Comparison of ENCODE assay signal across 9 cellular contexts in genomic region chr11:9362393-9362863, GRCh38. TPM values are rescaled to one million over a fixed set of nuclear protein-coding genes. Genes with fewer than 3 reads are reported as not detected.
DNase-seq lines count a peak whose midpoint lies in the region; ATAC-seq and TF ChIP-seq lines count a peak whose summit lies in the region.
"Had no signal": no experiment of that assay in that cellular context is flagged by ENCODE, and none has a peak within 500 bp of the region (broad histone marks: within the 10 kb centered on the region; RNA-seq: fewer than 3 reads in every experiment).

No MANE protein-coding gene starts in this region.

- peaks cover 0 to 1% of the 10 kb centered on the region in 2 donors for H3K36me3 Mint-ChIP-seq in activated T-cell treated with anti-CD3 and anti-CD28 coated beads, Interleukin-2, amount 50 U/mL, for 72 hours (ENCODE audit: insufficient read depth in 2 of 2)
- no peaks in the 10 kb centered on the region for H3K36me3 Mint-ChIP-seq in activated T-helper 2 cell treated with anti-CD3 and anti-CD28 coated beads, Interferon-gamma antibody, Interleukin-2, Interleukin-4, amounts not matched to agents 10 μg/mL and 5 μg/mL and 100 μg/mL, durations not matched to agents 14 hours and 24 hours and 36 hours (ENCODE audit: low read depth)

- 44 to 48% methylated on average over 2 of the region's 2 CpGs for WGBS in testis, 2 donors

- no peak for TF ChIP-seq CTCF in testis (IDR thresholded peaks at IDR 0.05)

- peak overlapping the region in 1 of 2 donors; percentile 100 for H3K27ac ChIP-seq in testis

- intact Hi-C loops in activated T-helper 2 cell treated with anti-CD3 and anti-CD28 coated beads, Interferon-gamma antibody, Interleukin-2, Interleukin-4, amounts not matched to agents 10 μg/mL and 5 μg/mL and 100 μg/mL, durations not matched to agents 14 hours and 24 hours and 36 hours (cut with micrococcal nuclease), result loop anchor here (5.0 to 10.0 kb wide), 3 partner anchors 100 to 678 kb away; partner anchors contain the start of genes RPL27A and TRIM66
- intact Hi-C loops in testis (cut with DNase I; ENCODE audit: low total_unique reads), result no loop called here

- H3K9me3 Mint-ChIP-seq in activated T-cell treated with anti-CD3 and anti-CD28 coated beads, Interleukin-2, amount 50 U/mL, for 72 hours, result no peaks in the 10 kb centered on the region
- H3K9me3 Mint-ChIP-seq in activated T-helper 2 cell treated with anti-CD3 and anti-CD28 coated beads, Interferon-gamma antibody, Interleukin-2, Interleukin-4, amounts not matched to agents 10 μg/mL and 5 μg/mL and 100 μg/mL, durations not matched to agents 14 hours and 24 hours and 36 hours, result no peaks in the 10 kb centered on the region

- H3K4me1 Mint-ChIP-seq in activated T-cell treated with anti-CD3 and anti-CD28 coated beads, Interleukin-2, amount 50 U/mL, for 72 hours (ENCODE audit: low read depth), result peaks cover 37% of the 10 kb centered on the region
- H3K4me1 Mint-ChIP-seq in activated T-helper 2 cell treated with anti-CD3 and anti-CD28 coated beads, Interferon-gamma antibody, Interleukin-2, Interleukin-4, amounts not matched to agents 10 μg/mL and 5 μg/mL and 100 μg/mL, durations not matched to agents 14 hours and 24 hours and 36 hours (ENCODE audit: low read depth), result peaks cover 27% of the 10 kb centered on the region

- H3K27me3 Mint-ChIP-seq in activated T-cell treated with anti-CD3 and anti-CD28 coated beads, Interleukin-2, amount 50 U/mL, for 72 hours (ENCODE audit: low read depth), result no peaks in the 10 kb centered on the region
- peaks cover under 1% of the 10 kb centered on the region for H3K27me3 Mint-ChIP-seq in activated T-helper 2 cell treated with anti-CD3 and anti-CD28 coated beads, Interferon-gamma antibody, Interleukin-2, Interleukin-4, amounts not matched to agents 10 μg/mL and 5 μg/mL and 100 μg/mL, durations not matched to agents 14 hours and 24 hours and 36 hours (ENCODE audit: low read depth)

- TF ChIP-seq POLR2A in testis (IDR thresholded peaks at IDR 0.05), result no peak

- no peaks in the 10 kb centered on the region for H3K27me3 ChIP-seq in testis

- H3K27ac Mint-ChIP-seq in activated T-cell treated with anti-CD3 and anti-CD28 coated beads, Interleukin-2, amount 50 U/mL, for 72 hours, result peak overlapping the region; percentile 31
- H3K27ac Mint-ChIP-seq in activated T-helper 2 cell treated with anti-CD3 and anti-CD28 coated beads, Interferon-gamma antibody, Interleukin-2, Interleukin-4, amounts not matched to agents 10 μg/mL and 5 μg/mL and 100 μg/mL, durations not matched to agents 14 hours and 24 hours and 36 hours, result peak overlapping the region; percentile 29

- peaks cover 27% of the 10 kb centered on the region for H3K4me1 ChIP-seq in testis

- no peaks in the 10 kb centered on the region for H3K9me3 ChIP-seq in testis

- no peaks in the 10 kb centered on the region for H3K36me3 ChIP-seq in testis (ENCODE audit: low read depth, missing control alignments)

- peak; percentile 19 to 28 for ATAC-seq in activated T-cell treated with anti-CD3 and anti-CD28 coated beads, Interleukin-2, amount 50 U/mL, for 72 hours (replicated peaks in 1 of 2)
- ATAC-seq in HG02571 (IDR thresholded peaks at IDR 0.05; ENCODE audit: unreplicated experiment), result no peak
- ATAC-seq in activated CD4-positive, CD25-positive, alpha-beta regulatory T cell treated with anti-CD3 and anti-CD28 coated beads, Interleukin-2, amount 50 U/mL, for 24 hours, result no peak

- peak; percentile 23 to 24 for DNase-seq in activated T-cell treated with anti-CD3 and anti-CD28 coated beads, Interleukin-2, amount 50 U/mL, for 72 hours
- DNase-seq in activated T-cell treated with anti-CD3 and anti-CD28 coated beads for 4 hours (no peak), islet precursor cell (peak; percentile 74), testis (peak; percentile 34), DMS 273 treated with DMSO at 0.1 percent for 48 hours (lab: John Stamatoyannopoulos, UW) (no peak)
- no peak for DNase-seq in activated T-helper 2 cell treated with anti-CD3 and anti-CD28 coated beads, Interferon-gamma antibody, Interleukin-2, Interleukin-4, amounts not matched to agents 10 μg/mL and 5 μg/mL and 100 μg/mL, durations not matched to agents 14 hours and 24 hours and 36 hours (ENCODE audit: low spot score)
- DNase-seq: aorta had no signal

- peak overlapping the region; percentile 58 to 71 for H3K4me3 Mint-ChIP-seq in activated T-cell treated with anti-CD3 and anti-CD28 coated beads, Interleukin-2, amount 50 U/mL, for 72 hours
- no peak overlapping the region for H3K4me3 Mint-ChIP-seq in activated T-helper 2 cell treated with anti-CD3 and anti-CD28 coated beads, Interferon-gamma antibody, Interleukin-2, Interleukin-4, amounts not matched to agents 10 μg/mL and 5 μg/mL and 100 μg/mL, durations not matched to agents 14 hours and 24 hours and 36 hours (ENCODE audit: low read depth)

- H3K4me3 ChIP-seq in testis, result no peak overlapping the region

RNA-seq across cellular contexts. Expression of gene IPO7, which starts 22.0 kb away (rescaled TPM):
- total RNA-seq in activated T-cell treated with anti-CD3 and anti-CD28 coated beads, Interleukin-2, amount 50 U/mL, for 72 hours, result 100 to 1,000 TPM; 122 to 125 TPM
- total RNA-seq in activated T-helper 2 cell treated with anti-CD3 and anti-CD28 coated beads, Interferon-gamma antibody, Interleukin-2, Interleukin-4, amounts not matched to agents 10 μg/mL and 5 μg/mL and 100 μg/mL, durations not matched to agents 14 hours and 24 hours and 36 hours, result 143 and 155 TPM in 2 replicates
- 10 to 100 TPM; 51.7 to 65.6 TPM for total RNA-seq in testis
- polyA plus RNA-seq in testis (ENCODE audit: insufficient read depth, low read depth, low replicate concordance), result 28.8 TPM

RNA-seq across cellular contexts. Expression of gene TMEM41B, which starts 48.0 kb away (rescaled TPM):
- 10 to 100 TPM; 35.4 to 38.1 TPM for total RNA-seq in activated T-cell treated with anti-CD3 and anti-CD28 coated beads, Interleukin-2, amount 50 U/mL, for 72 hours
- 29.8 and 31.9 TPM in 2 replicates for total RNA-seq in activated T-helper 2 cell treated with anti-CD3 and anti-CD28 coated beads, Interferon-gamma antibody, Interleukin-2, Interleukin-4, amounts not matched to agents 10 μg/mL and 5 μg/mL and 100 μg/mL, durations not matched to agents 14 hours and 24 hours and 36 hours
- total RNA-seq in testis, result 10 to 100 TPM; 37.5 to 42.6 TPM
- 24.2 TPM for polyA plus RNA-seq in testis (ENCODE audit: insufficient read depth, low read depth, low replicate concordance)

Comparison
In these comparisons a context has a peak if more than half of its experiments do, and no peak if none do; other contexts are left out.
1. DNase-seq: peak in activated T-cell treated with anti-CD3 and anti-CD28 coated beads, Interleukin-2, amount 50 U/mL, for 72 hours (2 of 2), islet precursor cell (single experiment) and testis (single experiment); none in activated T-cell treated with anti-CD3 and anti-CD28 coated beads for 4 hours (single experiment), activated T-helper 2 cell treated with anti-CD3 and anti-CD28 coated beads, Interferon-gamma antibody, Interleukin-2, Interleukin-4, amounts not matched to agents 10 μg/mL and 5 μg/mL and 100 μg/mL, durations not matched to agents 14 hours and 24 hours and 36 hours (single experiment) and DMS 273 treated with DMSO at 0.1 percent for 48 hours (single experiment).
2. ATAC-seq: peak in activated T-cell treated with anti-CD3 and anti-CD28 coated beads, Interleukin-2, amount 50 U/mL, for 72 hours (2 of 2); none in HG02571 (single experiment) and activated CD4-positive, CD25-positive, alpha-beta regulatory T cell treated with anti-CD3 and anti-CD28 coated beads, Interleukin-2, amount 50 U/mL, for 24 hours (0 of 2).